Comparison of ENCODE assay signal across 1 cellular context in genomic region chr21:25733859-25734653, GRCh38.
A peak's percentile ranks its signal among the peaks of the same experiment; 100 is the strongest.
TF ChIP-seq lines count a peak whose summit lies in the region.

No MANE protein-coding gene starts in this region.

TF ChIP-seq in K562, 482 proteins besides CTCF, POLR2A, EP300 and RAD21 (continued from another document and continues in another):
- TF ChIP-seq MGA (IDR thresholded peaks at IDR 0.05) (peak; percentile 15; the same call in 1 of the 2 replicates), ZNF592 (IDR thresholded peaks at IDR 0.05) (no peak), ELK1 (CRISPR knock-in tag; IDR thresholded peaks at IDR 0.05) (no peak), FOSL1 (tag; conservative IDR thresholded peaks at IDR 0.05) (peak; percentile 16), BRF2 (IDR thresholded peaks at IDR 0.05; ENCODE audit: borderline replicate concordance, insufficient read depth, insufficient read length) (no peak), RNF2 (IDR thresholded peaks at IDR 0.05) (no peak), NR2F6 (CRISPR knock-in tag; IDR thresholded peaks at IDR 0.05) (no peak), NFE2 (IDR thresholded peaks at IDR 0.05; ENCODE audit: low read depth) (no peak), DNMT1 (IDR thresholded peaks at IDR 0.05) (no peak), THRA (IDR thresholded peaks at IDR 0.05) (no peak), RBBP5 (IDR thresholded peaks at IDR 0.05; ENCODE audit: borderline replicate concordance, insufficient read depth, low read length, poor library complexity, severe bottlenecking) (peak; percentile 54), CEBPB (tag; IDR thresholded peaks at IDR 0.05) (no peak), ZBTB9 (CRISPR knock-in tag; IDR thresholded peaks at IDR 0.05) (no peak), CREB3 (tag; conservative IDR thresholded peaks at IDR 0.05; ENCODE audit: low read depth) (0 out of 2 replicates have a peak, but pooled peaks have one; percentile 21), BRF1 (IDR thresholded peaks at IDR 0.05; ENCODE audit: borderline replicate concordance, extremely low read depth, insufficient read length) (no peak), NFXL1 (CRISPR knock-in tag; IDR thresholded peaks at IDR 0.05) (no peak), FOXJ3 (CRISPR knock-in tag; IDR thresholded peaks at IDR 0.05) (no peak), ELF4 (CRISPR knock-in tag; IDR thresholded peaks at IDR 0.05) (0 out of 2 replicates have a peak, but pooled peaks have one; percentile 24), PKNOX1 (IDR thresholded peaks at IDR 0.05) (peak; percentile 10; the same call in 1 of the 2 replicates), ZFX (CRISPR knock-in tag; IDR thresholded peaks at IDR 0.05) (peak; percentile 80), MNT (conservative IDR thresholded peaks at IDR 0.05) (peak in 1 of 2 experiments; percentile 10; a peak in 3 of 4 replicates), ARID2 (IDR thresholded peaks at IDR 0.05) (0 out of 2 replicates have a peak, but pooled peaks have one; percentile 35), HSF4 (CRISPR knock-in tag; IDR thresholded peaks at IDR 0.05; ENCODE audit: borderline replicate concordance) (no peak), NCOA2 (IDR thresholded peaks at IDR 0.05; ENCODE audit: partially characterized antibody in 2 of 2) (no peak), SMARCA5 (IDR thresholded peaks at IDR 0.05) (0 out of 2 replicates have a peak, but pooled peaks have one; percentile 22), U2AF1 (optimal IDR thresholded peaks at IDR 0.05; ENCODE audit: low read depth, low read length) (no peak), BHLHE40 (IDR thresholded peaks at IDR 0.05; ENCODE audit: low read length) (peak; percentile 11; the same call in 1 of the 2 replicates), ZZZ3 (IDR thresholded peaks at IDR 0.05) (0 out of 2 replicates have a peak, but pooled peaks have one; percentile 46), WHSC1 (IDR thresholded peaks at IDR 0.05; ENCODE audit: low read length) (no peak), RBM15 (IDR thresholded peaks at IDR 0.05; ENCODE audit: insufficient read depth, low read length) (no peak), CHD2 (IDR thresholded peaks at IDR 0.05; ENCODE audit: low read depth, low read length) (no peak)
